1 cellular context compared by ENCODE assay signal in the genomic region with DNA sequence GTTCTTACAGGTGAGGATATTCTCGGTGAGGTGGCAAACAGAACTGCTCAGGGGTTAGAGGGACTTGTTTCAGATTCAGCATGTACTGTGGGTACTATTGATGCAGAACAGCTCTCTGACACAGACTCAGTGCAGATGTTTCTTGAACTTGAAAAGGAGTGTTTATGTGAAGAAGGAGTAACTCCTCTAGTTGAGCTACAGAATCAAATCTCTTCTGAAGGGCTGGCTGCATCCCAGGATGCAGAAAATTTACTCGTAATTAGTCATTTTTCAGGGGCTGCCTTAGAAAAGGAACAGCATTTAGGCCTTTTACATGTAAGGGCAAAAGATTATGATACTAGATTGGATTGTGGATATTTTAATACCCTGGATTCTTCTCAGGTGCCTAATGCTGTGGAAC.
TF ChIP-seq lines count a peak whose summit lies in the region.

No MANE protein-coding gene starts in this region.

TF ChIP-seq in SK-N-SH treated with all-trans-retinoic acid at 6 μM for 48 hours, 23 proteins besides CTCF, POLR2A, EP300 and RAD21 (continued from another document):
- TF ChIP-seq, protein P1, sequence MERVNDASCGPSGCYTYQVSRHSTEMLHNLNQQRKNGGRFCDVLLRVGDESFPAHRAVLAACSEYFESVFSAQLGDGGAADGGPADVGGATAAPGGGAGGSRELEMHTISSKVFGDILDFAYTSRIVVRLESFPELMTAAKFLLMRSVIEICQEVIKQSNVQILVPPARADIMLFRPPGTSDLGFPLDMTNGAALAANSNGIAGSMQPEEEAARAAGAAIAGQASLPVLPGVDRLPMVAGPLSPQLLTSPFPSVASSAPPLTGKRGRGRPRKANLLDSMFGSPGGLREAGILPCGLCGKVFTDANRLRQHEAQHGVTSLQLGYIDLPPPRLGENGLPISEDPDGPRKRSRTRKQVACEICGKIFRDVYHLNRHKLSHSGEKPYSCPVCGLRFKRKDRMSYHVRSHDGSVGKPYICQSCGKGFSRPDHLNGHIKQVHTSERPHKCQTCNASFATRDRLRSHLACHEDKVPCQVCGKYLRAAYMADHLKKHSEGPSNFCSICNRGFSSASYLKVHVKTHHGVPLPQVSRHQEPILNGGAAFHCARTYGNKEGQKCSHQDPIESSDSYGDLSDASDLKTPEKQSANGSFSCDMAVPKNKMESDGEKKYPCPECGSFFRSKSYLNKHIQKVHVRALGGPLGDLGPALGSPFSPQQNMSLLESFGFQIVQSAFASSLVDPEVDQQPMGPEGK (CRISPR knock-in tag; IDR thresholded peaks at IDR 0.05; ENCODE audit: borderline replicate concordance) = no peak
- no peak for TF ChIP-seq ARNTL (CRISPR knock-in tag; IDR thresholded peaks at IDR 0.05; ENCODE audit: borderline replicate concordance, low read depth)
- TF ChIP-seq ZNF8 (CRISPR knock-in tag; IDR thresholded peaks at IDR 0.05) = no peak
- TF ChIP-seq SNAI2 (CRISPR knock-in tag; IDR thresholded peaks at IDR 0.05) = no peak
TF ChIP-seq in SK-N-SH treated with all-trans-retinoic acid at 6 μM for 48 hours: peak in this region for 0.
